Comparison of ENCODE assay signal across 31 cellular contexts in genomic region chr22:20610243-20610686, GRCh38.
DNase-seq lines count a peak whose midpoint lies in the region; ATAC-seq, FAIRE-seq and TF ChIP-seq lines count a peak whose summit lies in the region.
"Had no signal": no experiment of that assay in that cellular context is flagged by ENCODE, and none has a peak within 500 bp of the region (broad histone marks: within the 10 kb centered on the region; RNA-seq: fewer than 3 reads in every experiment).

No MANE protein-coding gene starts in this region.

- FAIRE-seq in urothelium cell line (lab: Jason Lieb, UNC), result peak; percentile 79
- FAIRE-seq: D721Med, GM12878, H1, HepG2, keratinocyte had no signal

- H3K27ac ChIP-seq in IMR-90 (ENCODE audit: insufficient read depth, low read length) (no peak overlapping the region), GM23338 (ENCODE audit: low read depth) (no peak overlapping the region)
- H3K27ac ChIP-seq: ascending aorta, right lobe of liver, upper lobe of right lung had no signal

- no peak overlapping the region for H2BK5ac ChIP-seq in IMR-90 (ENCODE audit: low read depth, low read length, poor library complexity, severe bottlenecking)

- no peak overlapping the region for H2BK120ac ChIP-seq in IMR-90 (ENCODE audit: low read depth, low read length)

- H3K4me3 ChIP-seq in IMR-90 (ENCODE audit: insufficient read depth, low read depth, low read length) (no peak overlapping the region), epithelial cell of esophagus (ENCODE audit: low read length) (no peak overlapping the region), GM23338 (no peak overlapping the region), Caco-2 (ENCODE audit: low read depth, low read length) (no peak overlapping the region)
- H3K4me3 ChIP-seq: ascending aorta, GM12878, right lobe of liver, upper lobe of right lung had no signal

- H3K4me1 ChIP-seq in IMR-90 (ENCODE audit: control insufficient read depth, insufficient read depth, low read length), result no peaks in the 10 kb centered on the region
- no peaks in the 10 kb centered on the region for H3K4me1 ChIP-seq in GM23338 (ENCODE audit: insufficient read depth)
- H3K4me1 ChIP-seq in Caco-2, result peaks cover 14% of the 10 kb centered on the region
- H3K4me1 ChIP-seq: ascending aorta, upper lobe of right lung had no signal

- no peaks in the 10 kb centered on the region for H3K79me1 ChIP-seq in IMR-90 (ENCODE audit: low read depth in 1 of 2, low read length in 2 of 2)

- H2AK5ac ChIP-seq in IMR-90 (ENCODE audit: low read depth, low read length), result no peak overlapping the region

- H3K79me2 ChIP-seq in GM23338 (replicated peaks; ENCODE audit: insufficient read depth), result no peaks in the 10 kb centered on the region

- no peaks in the 10 kb centered on the region for H3K9me1 ChIP-seq in IMR-90 (ENCODE audit: insufficient read depth, low read length)

- no peaks in the 10 kb centered on the region for H3K9me3 Mint-ChIP-seq in naive thymus-derived CD8-positive, alpha-beta T cell
- H3K9me3 Mint-ChIP-seq in GM23338, result no peaks in the 10 kb centered on the region
- no peaks in the 10 kb centered on the region for H3K9me3 Mint-ChIP-seq in Caco-2 (ENCODE audit: unreplicated experiment)
- H3K9me3 Mint-ChIP-seq: activated B cell treated with CpG ODN at 0.5 μM for 24 hours; activated naive CD8-positive, alpha-beta T cell treated with anti-CD3 and anti-CD28 coated beads for 36 hours; activated T-helper 17 cell treated with anti-CD3 and anti-CD28 coated beads, Interleukin-2, amount 50 U/mL, for 72 hours; dendritic cell treated with granulocyte-macrophage colony-stimulating factor and Interleukin-4, amounts not matched to agents 40 ng/mL and 50 ng/mL, for 4 days; neural crest cell had no signal

- H4K5ac ChIP-seq in IMR-90 (ENCODE audit: low read depth, low read length), result no peak overlapping the region

- H3K36me3 ChIP-seq in IMR-90 (ENCODE audit: control insufficient read depth, insufficient read depth, low read length), result no peaks in the 10 kb centered on the region
- H3K36me3 ChIP-seq in GM23338 (ENCODE audit: insufficient read depth), result no peaks in the 10 kb centered on the region
- H3K36me3 ChIP-seq in Caco-2 (ENCODE audit: control insufficient read depth, insufficient read depth, low read length), result no peaks in the 10 kb centered on the region
- H3K36me3 ChIP-seq: ascending aorta, right lobe of liver, upper lobe of right lung had no signal

- peaks cover 8 to 31% (median 24%) of the 10 kb centered on the region in 4 donors for H3K4me1 Mint-ChIP-seq in naive thymus-derived CD8-positive, alpha-beta T cell
- H3K4me1 Mint-ChIP-seq in GM23338, result peaks cover 10% of the 10 kb centered on the region
- H3K4me1 Mint-ChIP-seq in Caco-2 (ENCODE audit: low read depth, unreplicated experiment), result no peaks in the 10 kb centered on the region
- H3K4me1 Mint-ChIP-seq: activated T-helper 17 cell treated with anti-CD3 and anti-CD28 coated beads, Interleukin-2, amount 50 U/mL, for 72 hours had no signal

- no peaks in the 10 kb centered on the region for H3K36me3 Mint-ChIP-seq in naive thymus-derived CD8-positive, alpha-beta T cell
- H3K36me3 Mint-ChIP-seq in GM23338 (ENCODE audit: low read depth) (no peaks in the 10 kb centered on the region), Caco-2 (ENCODE audit: insufficient read depth, unreplicated experiment) (no peaks in the 10 kb centered on the region)
- H3K36me3 Mint-ChIP-seq: activated naive CD8-positive, alpha-beta T cell treated with anti-CD3 and anti-CD28 coated beads for 36 hours had no signal

- no peak overlapping the region for H3K14ac ChIP-seq in IMR-90 (replicated peaks; ENCODE audit: low read depth, low read length)

- H2BK15ac ChIP-seq in IMR-90 (ENCODE audit: low read depth, low read length), result no peak overlapping the region

- no peak overlapping the region for H3K18ac ChIP-seq in IMR-90 (ENCODE audit: low read depth, low read length)

- in situ Hi-C loops in IMR-90 (cut with MboI; ENCODE audit: low sequenced_read_pairs), result no loop called here

- WGBS in IMR-90 (ENCODE audit: extremely low coverage in 2 of 2, insufficient read length in 1 of 2), 2 experiments, result 79% methylated on average over 5 of the region's 8 CpGs; no CpG with 5 or more reads in 1 of the 2 experiments

- ATAC-seq in IMR-90 (ENCODE audit: low read depth), result no peak; the same call in 1 of the 2 replicates
- no peak for ATAC-seq in naive thymus-derived CD8-positive, alpha-beta T cell
- no peak for ATAC-seq in GM23338
- ATAC-seq: activated T-helper 17 cell treated with anti-CD3 and anti-CD28 coated beads, Interleukin-2, amount 50 U/mL, for 72 hours; HepG2; Panc1; right lobe of liver; upper lobe of right lung had no signal

- TF ChIP-seq CTCF in IMR-90 (conservative IDR thresholded peaks at IDR 0.05; ENCODE audit: low read depth, low read length) (no peak), epithelial cell of esophagus (IDR thresholded peaks at IDR 0.05; ENCODE audit: insufficient read depth, low read depth, low read length, missing control alignments) (no peak), GM23338 (conservative IDR thresholded peaks at IDR 0.05; ENCODE audit: low read depth in 2 of 2) (no peak), Caco-2 (IDR thresholded peaks at IDR 0.05; ENCODE audit: insufficient read depth in 1 of 2, low read depth in 1 of 2, low read length in 1 of 2, severe bottlenecking in 1 of 2, unreplicated experiment in 1 of 2) (no peak)

- peak overlapping the region in 1 of 10 donors; percentile 1 for H3K4me3 Mint-ChIP-seq in naive thymus-derived CD8-positive, alpha-beta T cell
- H3K4me3 Mint-ChIP-seq in GM23338, result no peak overlapping the region
- no peak overlapping the region for H3K4me3 Mint-ChIP-seq in Caco-2 (ENCODE audit: unreplicated experiment)
- H3K4me3 Mint-ChIP-seq: activated B cell treated with CpG ODN at 0.5 μM for 24 hours; activated naive CD8-positive, alpha-beta T cell treated with anti-CD3 and anti-CD28 coated beads for 36 hours; activated T-helper 17 cell treated with anti-CD3 and anti-CD28 coated beads, Interleukin-2, amount 50 U/mL, for 72 hours; dendritic cell treated with granulocyte-macrophage colony-stimulating factor and Interleukin-4, amounts not matched to agents 40 ng/mL and 50 ng/mL, for 4 days; neural crest cell had no signal

- no peak overlapping the region for H4K8ac ChIP-seq in IMR-90 (ENCODE audit: low read depth in 2 of 2, low read length in 2 of 2)

- no peak overlapping the region for H3K56ac ChIP-seq in IMR-90 (ENCODE audit: extremely low read depth, insufficient read depth, low read length)

- no peaks in the 10 kb centered on the region for H3K9me3 ChIP-seq in IMR-90 (ENCODE audit: control insufficient read depth, insufficient read depth, low read length)
- no peaks in the 10 kb centered on the region for H3K9me3 ChIP-seq in Caco-2
- H3K9me3 ChIP-seq: ascending aorta, right lobe of liver, upper lobe of right lung had no signal

- CTCF ChIA-PET in IMR-90 (lab: Yijun Ruan, JAX), result no interaction called here
- CTCF ChIA-PET in Caco-2 (lab: Charles Lee), result interaction anchor here (0.6 kb wide), 1 partner anchor 192 kb away, joined by 8 read pairs; no protein-coding TSS in a partner anchor

- H3K9me2 ChIP-seq in GM23338 (ENCODE audit: insufficient read depth), result no peaks in the 10 kb centered on the region

- BruUV-seq in IMR-90 (replicated peaks; lab: Mats Ljungman, UMichigan), result no TSS peak
- BruUV-seq in Caco-2 (replicated peaks; lab: Mats Ljungman, UMichigan), result no TSS peak

- POLR2A ChIA-PET in IMR-90 (lab: Charles Lee; ENCODE audit: unreplicated experiment) (no interaction called here), Caco-2 (lab: Charles Lee) (no interaction called here)
- POLR2A ChIA-PET in naive thymus-derived CD8-positive, alpha-beta T cell (lab: Charles Lee), result no interaction called here

- dilution Hi-C loops in IMR-90 (cut with HindIII; ENCODE audit: low sequenced_read_pairs, unreplicated experiment), result no loop called here

- H2BK20ac ChIP-seq in IMR-90 (ENCODE audit: low read depth, low read length), result no peak overlapping the region

- H3K23ac ChIP-seq in IMR-90 (ENCODE audit: low read depth, low read length), result no peak overlapping the region

- no peak overlapping the region for H3K4ac ChIP-seq in IMR-90 (ENCODE audit: low read depth, low read length)

- peak overlapping the region; percentile 28 for H2AK9ac ChIP-seq in IMR-90 (replicated peaks; ENCODE audit: low read depth, low read length, poor library complexity)

- H3K27me3 Mint-ChIP-seq in naive thymus-derived CD8-positive, alpha-beta T cell, result no peaks in the 10 kb centered on the region
- H3K27me3 Mint-ChIP-seq in GM23338 (ENCODE audit: insufficient read depth, low read depth, poor library complexity) (peaks cover 14% of the 10 kb centered on the region), Caco-2 (ENCODE audit: insufficient read depth, unreplicated experiment) (no peaks in the 10 kb centered on the region)
- H3K27me3 Mint-ChIP-seq: activated naive CD8-positive, alpha-beta T cell treated with anti-CD3 and anti-CD28 coated beads for 36 hours; activated T-helper 17 cell treated with anti-CD3 and anti-CD28 coated beads, Interleukin-2, amount 50 U/mL, for 72 hours had no signal

- no peak overlapping the region for H3K9ac ChIP-seq in IMR-90 (ENCODE audit: low read depth, low read length)

- TF ChIP-seq POLR2A in IMR-90 (IDR thresholded peaks at IDR 0.05; ENCODE audit: low read depth, low read length), result no peak

- no peak for TF ChIP-seq RAD21 in IMR-90 (IDR thresholded peaks at IDR 0.05; ENCODE audit: low read length)

- H4K20me1 ChIP-seq in IMR-90 (ENCODE audit: insufficient read depth, low read length), result no peaks in the 10 kb centered on the region
- no peaks in the 10 kb centered on the region for H4K20me1 ChIP-seq in GM23338 (replicated peaks; ENCODE audit: insufficient read depth)

- peaks cover 61% of the 10 kb centered on the region for H3K27me3 ChIP-seq in IMR-90 (ENCODE audit: control insufficient read depth, insufficient read depth, low read length)
- no peaks in the 10 kb centered on the region for H3K27me3 ChIP-seq in GM23338 (ENCODE audit: insufficient read depth)
- H3K27me3 ChIP-seq in Caco-2 (replicated peaks; ENCODE audit: control insufficient read depth, insufficient read depth, low read length), result no peaks in the 10 kb centered on the region
- H3K27me3 ChIP-seq: ascending aorta, right lobe of liver, upper lobe of right lung had no signal

- H4K91ac ChIP-seq in IMR-90 (ENCODE audit: insufficient read depth, low read depth, low read length), result no peak overlapping the region

- DNase-seq in IMR-90 (no peak), epithelial cell of esophagus (ENCODE audit: low read depth) (peak; percentile 51), urothelium cell line (ENCODE audit: low spot score) (no peak), GM23338 (ENCODE audit: low spot score) (no peak), epidermal melanocyte (ENCODE audit: insufficient read length, low spot score) (no peak), Caco-2 (no peak)
- DNase-seq in naive thymus-derived CD8-positive, alpha-beta T cell, result no peak
- DNase-seq: activated B cell treated with CpG ODN at 0.5 μM for 24 hours; activated CD8-positive, alpha-beta memory T cell treated with anti-CD3 and anti-CD28 coated beads, Interleukin-2, amount 50 U/mL, for 4 hours; activated naive CD8-positive, alpha-beta T cell treated with anti-CD3 and anti-CD28 coated beads for 36 hours; caudate nucleus; NCI-H1048; NCI-H187; NCI-H526 treated with DMSO at 0.1 percent for 48 hours; right lobe of liver; SHP77 treated with DMSO at 0.1 percent for 48 hours; stimulated activated CD4-positive, alpha-beta T cell treated with anti-CD3 and anti-CD28 coated beads, Interleukin-12 subunit alpha, Interleukin-12 subunit beta, amount 100 ng/mL, for 4 hours; stimulated activated CD4-positive, alpha-beta T cell treated with anti-CD3 and anti-CD28 coated beads, Interleukin-4, amount 100 ng/mL, for 1 hour; substantia nigra; T1000; upper lobe of right lung had no signal

- H3K4me2 ChIP-seq in IMR-90 (ENCODE audit: low read depth, low read length), result no peak overlapping the region
- H3K4me2 ChIP-seq in GM23338, result no peak overlapping the region

- H2AFZ ChIP-seq in IMR-90 (replicated peaks; ENCODE audit: low read length, poor library complexity), result peak overlapping the region; percentile 61
- no peak overlapping the region for H2AFZ ChIP-seq in GM23338

- peak overlapping the region in 7 of 10 donors; percentile 35 to 86 (median 57) for H3K27ac Mint-ChIP-seq in naive thymus-derived CD8-positive, alpha-beta T cell
- H3K27ac Mint-ChIP-seq in GM23338, result no peak overlapping the region
- H3K27ac Mint-ChIP-seq in Caco-2 (ENCODE audit: unreplicated experiment), result no peak overlapping the region
- H3K27ac Mint-ChIP-seq: activated B cell treated with CpG ODN at 0.5 μM for 24 hours; activated naive CD8-positive, alpha-beta T cell treated with anti-CD3 and anti-CD28 coated beads for 36 hours; activated T-helper 17 cell treated with anti-CD3 and anti-CD28 coated beads, Interleukin-2, amount 50 U/mL, for 72 hours; dendritic cell treated with granulocyte-macrophage colony-stimulating factor and Interleukin-4, amounts not matched to agents 40 ng/mL and 50 ng/mL, for 4 days had no signal

- no peaks in the 10 kb centered on the region for H3F3A ChIP-seq in GM23338 (replicated peaks; ENCODE audit: low read depth)

- intact Hi-C loops in IMR-90 (cut with micrococcal nuclease), result no loop called here
- intact Hi-C loops in Caco-2 (cut with micrococcal nuclease; ENCODE audit: unreplicated experiment), result no loop called here

Comparison
In these comparisons a context has a peak if more than half of its experiments do, and no peak if none do; other contexts are left out.
1. H3K27ac Mint-ChIP-seq: peak in naive thymus-derived CD8-positive, alpha-beta T cell (7 of 10); none in GM23338 (single experiment) and Caco-2 (single experiment).